In the genomic region with DNA sequence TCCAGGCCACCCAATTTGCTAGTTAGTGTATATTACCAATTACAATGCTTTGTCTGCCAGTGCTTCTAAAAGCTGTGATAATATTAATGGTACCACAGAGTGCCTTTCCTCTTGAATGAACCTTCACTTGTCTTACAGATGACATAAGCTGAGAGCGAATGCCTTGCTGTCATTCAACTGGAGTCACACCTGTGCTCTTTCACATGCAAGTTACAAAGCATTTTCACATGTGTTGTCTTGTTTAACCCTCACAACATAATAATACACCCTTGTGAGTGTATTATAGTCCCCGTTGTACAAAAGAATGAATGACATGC, we compare ENCODE assay signal across 21 cellular contexts.
"Had no signal": no experiment of that assay in that cellular context is flagged by ENCODE, and none has a peak within 500 bp of the region (broad histone marks: within the 10 kb centered on the region; RNA-seq: fewer than 3 reads in every experiment).

No MANE protein-coding gene starts in this region.

- H3K4me1 Mint-ChIP-seq: naive thymus-derived CD4-positive, alpha-beta T cell had no signal

- H3K4me3 ChIP-seq: coronary artery, hepatocyte, stomach, thoracic aorta had no signal

- H3K79me2 ChIP-seq: hepatocyte had no signal

- H3K4me2 ChIP-seq: hepatocyte had no signal

- DNase-seq: effector CD4-positive, alpha-beta T cell; endodermal cell; erythroblast; foreskin melanocyte; head of caudate nucleus; kidney; left colon; mammary epithelial cell; naive thymus-derived CD4-positive, alpha-beta T cell; right cardiac atrium; small intestine; stimulated activated CD4-positive, alpha-beta T cell treated with anti-CD3 and anti-CD28 coated beads, Interleukin-12 subunit alpha, Interleukin-12 subunit beta, amount 100 ng/mL, for 4 hours; stimulated activated naive CD4-positive, alpha-beta T cell; stomach; substantia nigra; trophoblast cell had no signal

- H3K4me3 Mint-ChIP-seq: endodermal cell; naive thymus-derived CD4-positive, alpha-beta T cell; neural crest cell had no signal

- H3K27ac Mint-ChIP-seq: endodermal cell; naive thymus-derived CD4-positive, alpha-beta T cell had no signal

- H2AFZ ChIP-seq: hepatocyte had no signal

- H3K36me3 Mint-ChIP-seq: naive thymus-derived CD4-positive, alpha-beta T cell had no signal

- H3K9me3 ChIP-seq: stomach, thoracic aorta had no signal

- H3K4me1 ChIP-seq: stomach had no signal

- H3K36me3 ChIP-seq: stomach, thoracic aorta had no signal

- H3K27me3 ChIP-seq: hepatocyte, stomach had no signal

- ATAC-seq: left colon; naive thymus-derived CD4-positive, alpha-beta T cell; right cardiac atrium had no signal

- FAIRE-seq: endothelial cell of umbilical vein, kidney, small intestine had no signal

- H3K27ac ChIP-seq: coronary artery, hepatocyte, stomach, thoracic aorta had no signal

- H3K9me3 Mint-ChIP-seq: endodermal cell had no signal
